ENCODE assay signal across 9 cellular contexts in the genomic region with DNA sequence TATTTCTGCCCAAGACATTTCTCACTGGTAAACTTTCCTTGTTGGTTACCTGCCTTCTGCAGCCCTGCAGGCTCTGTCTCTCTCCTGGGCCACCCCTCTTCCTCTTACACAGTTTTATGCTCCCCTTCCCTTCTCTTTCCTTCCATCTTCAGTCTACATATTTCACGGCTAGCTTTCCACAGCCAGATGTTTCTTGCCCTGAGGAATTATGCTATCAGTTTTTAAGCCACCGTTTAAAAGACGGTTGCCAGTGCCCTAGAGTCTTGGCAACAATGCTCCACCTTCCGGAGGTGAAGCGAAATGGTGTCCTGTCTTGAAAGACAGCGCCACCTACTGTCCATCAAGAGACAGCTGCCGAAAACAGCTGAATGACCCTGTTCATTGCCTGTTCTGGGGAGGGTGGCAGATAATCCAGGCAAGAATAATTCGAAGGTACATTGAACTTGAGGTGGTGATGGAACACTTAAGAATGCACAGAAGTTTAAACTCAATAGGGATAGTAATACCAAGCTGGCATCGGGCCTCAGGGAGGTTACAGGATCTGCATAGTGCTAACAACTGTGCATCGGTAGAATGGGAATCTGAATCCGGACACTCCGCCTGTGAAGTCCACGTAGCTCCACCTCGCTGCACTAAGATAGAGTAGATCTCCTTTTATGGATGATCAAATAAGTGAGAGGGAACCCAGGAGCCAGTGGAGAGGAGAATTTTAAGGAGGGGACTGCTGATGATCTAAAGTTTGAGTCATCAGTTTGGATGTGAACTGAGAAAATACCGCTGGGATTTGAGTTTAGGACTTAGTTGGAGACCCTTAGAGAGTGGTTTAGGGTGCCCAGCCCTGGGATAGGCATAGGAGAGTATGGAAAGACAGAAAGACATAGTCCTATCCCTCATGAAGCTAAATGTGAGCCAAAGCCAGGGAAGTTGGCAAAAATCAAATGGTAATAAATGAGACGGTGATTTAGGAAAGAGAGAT. TPM values are rescaled to one million over a fixed set of nuclear protein-coding genes. Genes with fewer than 3 reads are reported as not detected.
DNase-seq lines count a peak whose midpoint lies in the region; ATAC-seq, FAIRE-seq and TF ChIP-seq lines count a peak whose summit lies in the region.
"Had no signal": no experiment of that assay in that cellular context is flagged by ENCODE, and none has a peak within 500 bp of the region (broad histone marks: within the 10 kb centered on the region; RNA-seq: fewer than 3 reads in every experiment).

No MANE protein-coding gene starts in this region.

- TF ChIP-seq RAD21 in H1 (IDR thresholded peaks at IDR 0.05 in 1 of 2, conservative IDR thresholded peaks at IDR 0.05 in 1 of 2; ENCODE audit: low read depth in 2 of 2, low read length in 2 of 2), result peak; percentile 79 to 84

- TF ChIP-seq POLR2A in H1 (IDR thresholded peaks at IDR 0.05; ENCODE audit: control extremely low read depth in 1 of 2, low read depth in 2 of 2, low read length in 2 of 2), result no peak

- H3K56ac ChIP-seq in H1 (replicated peaks; ENCODE audit: insufficient read length, low read depth, low read length) (no peak overlapping the region), mesendoderm (ENCODE audit: low read length) (no peak overlapping the region)

- no peak overlapping the region for H3K4ac ChIP-seq in H1 (replicated peaks; ENCODE audit: insufficient read length, low read depth, low read length)
- no peak overlapping the region for H3K4ac ChIP-seq in mesendoderm (ENCODE audit: low read depth, low read length)

- no peak overlapping the region for H3K9ac ChIP-seq in H1 (replicated peaks in 1 of 4; ENCODE audit: extremely low read depth in 1 of 4, low read depth in 3 of 4, low read length in 3 of 4)
- no peak overlapping the region for H3K9ac ChIP-seq in mesendoderm (ENCODE audit: low read length)

- H2BK5ac ChIP-seq in H1 (ENCODE audit: low read depth, low read length), result no peak overlapping the region
- no peak overlapping the region for H2BK5ac ChIP-seq in mesendoderm (ENCODE audit: low read length)

- peak; percentile 99 for TF ChIP-seq CTCF in GM10266 (IDR thresholded peaks at IDR 0.05; ENCODE audit: control insufficient read depth, insufficient read depth, low read depth, missing control alignments)
- TF ChIP-seq CTCF in H1 (IDR thresholded peaks at IDR 0.05; ENCODE audit: control extremely low read depth in 1 of 3, insufficient read depth in 1 of 3, low read depth in 1 of 3, low read length in 3 of 3), result peak; percentile 98 to 100 (median 100)

- no peak overlapping the region for H2BK12ac ChIP-seq in H1 (ENCODE audit: low read depth, low read length)

- TF ChIP-seq EP300 in H1 (IDR thresholded peaks at IDR 0.05; ENCODE audit: borderline replicate concordance in 1 of 2, low read depth in 2 of 2, low read length in 2 of 2), result no peak

- no peaks in the 10 kb centered on the region for H3K9me3 ChIP-seq in H1 (ENCODE audit: insufficient read depth in 2 of 2, low read depth in 1 of 2, low read length in 1 of 2)

- no peak for ATAC-seq in HG03378 (IDR thresholded peaks at IDR 0.05; ENCODE audit: unreplicated experiment)

- H3K36me3 ChIP-seq in H1 (ENCODE audit: control insufficient read depth in 2 of 4, insufficient read depth in 4 of 4, low read length in 3 of 4), result no peaks in the 10 kb centered on the region
- H3K36me3 ChIP-seq in mesendoderm (ENCODE audit: control insufficient read depth, insufficient read depth, low read length), result no peaks in the 10 kb centered on the region

- no peaks in the 10 kb centered on the region for H3K79me1 ChIP-seq in H1 (ENCODE audit: low read depth, low read length)
- H3K79me1 ChIP-seq in mesendoderm (ENCODE audit: low read length), result no peaks in the 10 kb centered on the region

- 44% methylated on average over 16 of the region's 16 CpGs; no CpG with 5 or more reads in 1 of the 2 experiments for WGBS in H1 (ENCODE audit: extremely low coverage in 1 of 2, insufficient coverage in 1 of 2, insufficient read length in 1 of 2, insufficient replicate concordance in 2 of 2, low coverage in 1 of 2, low lambda C conversion rate in 2 of 2, missing lambda C conversion rate in 1 of 2), 2 experiments
- no CpG with 5 or more reads among the region's 16 CpGs for WGBS in mesendoderm (ENCODE audit: extremely low coverage, insufficient coverage, low lambda C conversion rate)

- H2BK15ac ChIP-seq in H1 (ENCODE audit: low read length) (no peak overlapping the region), mesendoderm (replicated peaks; ENCODE audit: low read depth) (no peak overlapping the region)

- H3K27ac ChIP-seq in H1 (ENCODE audit: low read depth, low read length), result no peak overlapping the region
- no peak overlapping the region for H3K27ac ChIP-seq in mesendoderm (ENCODE audit: low read depth, low read length)

- H2AK5ac ChIP-seq in H1 (ENCODE audit: low read depth, low read length) (no peak overlapping the region), mesendoderm (ENCODE audit: low read length) (no peak overlapping the region)

- H3K23ac ChIP-seq in H1 (ENCODE audit: insufficient read length) (no peak overlapping the region), mesendoderm (ENCODE audit: low read length) (no peak overlapping the region)

- H3K4me1 ChIP-seq in H1 (replicated peaks in 1 of 4; ENCODE audit: control insufficient read depth in 3 of 4, insufficient read depth in 4 of 4, low read length in 3 of 4) (no peaks in the 10 kb centered on the region; a peak in 4 of 7 replicates), mesendoderm (ENCODE audit: control insufficient read depth, low read depth, low read length) (no peaks in the 10 kb centered on the region)

- H3K18ac ChIP-seq in H1 (ENCODE audit: extremely low read depth, low read length) (no peak overlapping the region), mesendoderm (ENCODE audit: low read length) (no peak overlapping the region)

- POLR2A ChIA-PET in H1 (lab: Charles Lee; ENCODE audit: partially characterized antibody), result interaction anchor here (1.2 to 1.4 kb wide), 2 partner anchors 15 to 27 kb away, joined by 3 to 6 read pairs; no protein-coding TSS in a partner anchor

- no peaks in the 10 kb centered on the region for H4K20me1 ChIP-seq in H1 (replicated peaks in 1 of 2; ENCODE audit: control insufficient read depth in 1 of 2, insufficient read depth in 2 of 2, low read length in 2 of 2)

- CTCF ChIA-PET in H1 (lab: Charles Lee; ENCODE audit: partially characterized antibody), result interaction anchor here (0.5 to 10.2 kb wide), 38 partner anchors 8 to 434 kb away, joined by 3 to 166 read pairs (median 5); a partner anchor contains a TSS

- H3K27me3 ChIP-seq in H1 (replicated peaks in 1 of 4; ENCODE audit: control insufficient read depth in 3 of 4, extremely low read depth in 1 of 4, insufficient read depth in 3 of 4, low read length in 3 of 4) (peaks cover 16 to 51% (median 41%) of the 10 kb centered on the region in 4 experiments), mesendoderm (ENCODE audit: insufficient read depth, low read length, poor library complexity) (peaks cover 28% of the 10 kb centered on the region)

- peak overlapping the region; percentile 84 for H2AFZ ChIP-seq in H1 (ENCODE audit: low read length)

- DNase-seq in GM10266 (ENCODE audit: extremely low spot score) (peak; percentile 88), HK-2 (ENCODE audit: unreplicated experiment) (peak; percentile 52), NOMO-1 treated with dmso at 0.1 percent for 144 hours (lab: John Stamatoyannopoulos, UW; ENCODE audit: unreplicated experiment) (peak; percentile 26), H1 (ENCODE audit: low read depth in 1 of 2, low spot score in 2 of 2) (peak in 1 of 2 experiments; percentile 55), mesendoderm (peak; percentile 89)
- peak; percentile 72 for DNase-seq in activated CD8-positive, alpha-beta memory T cell treated with anti-CD3 and anti-CD28 coated beads for 24 hours
- DNase-seq in stimulated activated CD8-positive, alpha-beta memory T cell treated with anti-CD3 and anti-CD28 coated beads, Interleukin-15, amount 100 ng/mL, for 48 hours (ENCODE audit: low read depth in 2 of 2), result peak; percentile 20 to 29

- peak; percentile 82 for FAIRE-seq in H1 (lab: Jason Lieb, UNC)

- H2BK120ac ChIP-seq in H1 (replicated peaks; ENCODE audit: low read depth, low read length), result no peak overlapping the region
- H2BK120ac ChIP-seq in mesendoderm (ENCODE audit: low read depth, low read length), result no peak overlapping the region

- H3K79me2 ChIP-seq in H1 (ENCODE audit: control insufficient read depth in 1 of 2, insufficient read depth in 2 of 2, low read length in 2 of 2) (no peaks in the 10 kb centered on the region), mesendoderm (ENCODE audit: control insufficient read depth, insufficient read depth, low read length) (no peaks in the 10 kb centered on the region)

- H3K4me2 ChIP-seq in H1 (ENCODE audit: insufficient read depth in 1 of 2, low read depth in 2 of 2, low read length in 2 of 2), result peak overlapping the region in 1 of 2 experiments; percentile 52; a peak in 3 of 4 replicates
- H3K4me2 ChIP-seq in mesendoderm (ENCODE audit: low read length), result no peak overlapping the region

- H3K4me3 ChIP-seq in H1 (ENCODE audit: extremely low read depth in 1 of 4, insufficient read depth in 2 of 4, low read depth in 3 of 4, low read length in 4 of 4) (no peak overlapping the region), mesendoderm (ENCODE audit: low read length) (no peak overlapping the region)

- H4K91ac ChIP-seq in H1 (replicated peaks; ENCODE audit: insufficient read length, low read length), result no peak overlapping the region

- H4K8ac ChIP-seq in H1 (ENCODE audit: extremely low read depth, insufficient read depth, low read length) (no peak overlapping the region), mesendoderm (ENCODE audit: low read depth, low read length) (no peak overlapping the region)

- no peak overlapping the region for H3K14ac ChIP-seq in H1 (ENCODE audit: insufficient read length)

- H3K23me2 ChIP-seq in H1 (ENCODE audit: low read depth, low read length), result peaks cover 8% of the 10 kb centered on the region; the same call in 1 of the 2 replicates

- H2BK20ac ChIP-seq in H1 (ENCODE audit: low read length), result no peak overlapping the region

- no peak overlapping the region for H4K5ac ChIP-seq in H1 (ENCODE audit: insufficient read length, low read depth, low read length)
- H4K5ac ChIP-seq in mesendoderm (ENCODE audit: low read length), result no peak overlapping the region

RNA-seq across cellular contexts. Expression of a gene that starts 4.8 kb away (rescaled TPM):
- total RNA-seq in H1 (2021; fragmentation: NEBNext Ultra II Directional; extraction: Animal tissue kit (Norgen Biotek cat#: 25700)), result not detected in 2 replicates
- not detected in 2 replicates for polyA plus RNA-seq in H1 (2011; rRNA removed)
- polyA plus RNA-seq in H1 (2011; cell fraction: cytosol; rRNA removed), result not detected
- not detected for polyA plus RNA-seq in H1 (2011; cell fraction: nucleus; rRNA removed)
- polyA plus RNA-seq in H1 (2012, experiment 1 of 2), result not detected in 4 replicates
- not detected for polyA plus RNA-seq in H1 (2012, experiment 2 of 2)
- polyA plus RNA-seq in H1 (2013, experiment 1 of 2), result not detected
- not detected for polyA plus RNA-seq in H1 (2013, experiment 2 of 2)
- polyA minus RNA-seq in H1 (2011; rRNA and poly(A)+ RNA removed), result not detected in 2 replicates
- polyA minus RNA-seq in H1 (2011; cell fraction: cytosol; rRNA and poly(A)+ RNA removed), result not detected
- polyA minus RNA-seq in H1 (2011; cell fraction: nucleus; rRNA and poly(A)+ RNA removed), result not detected
- not detected for polyA plus RNA-seq in mesendoderm (2013, experiment 1 of 2)
- polyA plus RNA-seq in mesendoderm (2013, experiment 2 of 2), result not detected
- total RNA-seq: subcutaneous adipose tissue had no signal

RNA-seq across cellular contexts. Expression of a gene that starts 18.3 kb away (rescaled TPM):
- total RNA-seq in H1 (2021; fragmentation: NEBNext Ultra II Directional; extraction: Animal tissue kit (Norgen Biotek cat#: 25700)), result not detected in 2 replicates
- polyA plus RNA-seq in H1 (2011; rRNA removed), result 0.08 TPM in 1 of 2 replicates, not detected in the other
- 0.06 TPM for polyA plus RNA-seq in H1 (2011; cell fraction: cytosol; rRNA removed)
- not detected for polyA plus RNA-seq in H1 (2011; cell fraction: nucleus; rRNA removed)
- polyA plus RNA-seq in H1 (2012, experiment 1 of 2), result 0.19 to 0.31 TPM in 2 of 4 replicates, not detected in the others
- not detected for polyA plus RNA-seq in H1 (2012, experiment 2 of 2)
- not detected for polyA plus RNA-seq in H1 (2013, experiment 1 of 2)
- polyA plus RNA-seq in H1 (2013, experiment 2 of 2), result 0.06 TPM
- not detected in 2 replicates for polyA minus RNA-seq in H1 (2011; rRNA and poly(A)+ RNA removed)
- not detected for polyA minus RNA-seq in H1 (2011; cell fraction: cytosol; rRNA and poly(A)+ RNA removed)
- not detected for polyA minus RNA-seq in H1 (2011; cell fraction: nucleus; rRNA and poly(A)+ RNA removed)
- not detected for polyA plus RNA-seq in mesendoderm (2013, experiment 1 of 2)
- not detected for polyA plus RNA-seq in mesendoderm (2013, experiment 2 of 2)
- total RNA-seq: subcutaneous adipose tissue had no signal

RNA-seq across cellular contexts. Expression of a gene that starts 29.8 kb away (rescaled TPM):
- total RNA-seq in H1 (2021; fragmentation: NEBNext Ultra II Directional; extraction: Animal tissue kit (Norgen Biotek cat#: 25700)), result not detected in 2 replicates
- 0.06 and 0.08 TPM in 2 replicates for polyA plus RNA-seq in H1 (2011; rRNA removed)
- polyA plus RNA-seq in H1 (2011; cell fraction: cytosol; rRNA removed), result 0.12 TPM
- 0.07 TPM for polyA plus RNA-seq in H1 (2011; cell fraction: nucleus; rRNA removed)
- 0.05 to 0.09 TPM (median 0.06 TPM) in 3 of 4 replicates, not detected in the other for polyA plus RNA-seq in H1 (2012, experiment 1 of 2)
- not detected for polyA plus RNA-seq in H1 (2012, experiment 2 of 2)
- not detected for polyA plus RNA-seq in H1 (2013, experiment 1 of 2)
- polyA plus RNA-seq in H1 (2013, experiment 2 of 2), result 0.04 TPM
- 0.12 TPM in 1 of 2 replicates, not detected in the other for polyA minus RNA-seq in H1 (2011; rRNA and poly(A)+ RNA removed)
- polyA minus RNA-seq in H1 (2011; cell fraction: cytosol; rRNA and poly(A)+ RNA removed), result not detected
- not detected for polyA minus RNA-seq in H1 (2011; cell fraction: nucleus; rRNA and poly(A)+ RNA removed)
- 0.01 TPM for polyA plus RNA-seq in mesendoderm (2013, experiment 1 of 2)
- polyA plus RNA-seq in mesendoderm (2013, experiment 2 of 2), result 0.01 TPM
- total RNA-seq: subcutaneous adipose tissue had no signal

RNA-seq across cellular contexts. Expression of a gene that starts 32.2 kb away (rescaled TPM):
- total RNA-seq in H1 (2021; fragmentation: NEBNext Ultra II Directional; extraction: Animal tissue kit (Norgen Biotek cat#: 25700)), result 0.48 and 0.54 TPM in 2 replicates
- polyA plus RNA-seq in H1 (2011; rRNA removed), result 0.18 and 0.19 TPM in 2 replicates
- 0.30 TPM for polyA plus RNA-seq in H1 (2011; cell fraction: cytosol; rRNA removed)
- 0.31 TPM for polyA plus RNA-seq in H1 (2011; cell fraction: nucleus; rRNA removed)
- polyA plus RNA-seq in H1 (2012, experiment 1 of 2), result 0.09 to 0.20 TPM (median 0.13 TPM) in 3 of 4 replicates, not detected in the other
- 0.12 TPM for polyA plus RNA-seq in H1 (2012, experiment 2 of 2)
- polyA plus RNA-seq in H1 (2013, experiment 1 of 2), result 0.16 TPM
- 0.20 TPM for polyA plus RNA-seq in H1 (2013, experiment 2 of 2)
- polyA minus RNA-seq in H1 (2011; rRNA and poly(A)+ RNA removed), result 0.07 and 0.22 TPM in 2 replicates
- not detected for polyA minus RNA-seq in H1 (2011; cell fraction: cytosol; rRNA and poly(A)+ RNA removed)
- 0.70 TPM for polyA minus RNA-seq in H1 (2011; cell fraction: nucleus; rRNA and poly(A)+ RNA removed)
- 0.03 TPM for polyA plus RNA-seq in mesendoderm (2013, experiment 1 of 2)
- polyA plus RNA-seq in mesendoderm (2013, experiment 2 of 2), result 0.04 TPM
- total RNA-seq: subcutaneous adipose tissue had no signal

RNA-seq across cellular contexts. Expression of a gene that starts 55.6 kb away (rescaled TPM):
- 1.4 and 1.7 TPM in 2 replicates for total RNA-seq in H1 (2021; fragmentation: NEBNext Ultra II Directional; extraction: Animal tissue kit (Norgen Biotek cat#: 25700))
- 2.3 TPM in 2 replicates for polyA plus RNA-seq in H1 (2011; rRNA removed)
- polyA plus RNA-seq in H1 (2011; cell fraction: cytosol; rRNA removed), result 1.6 TPM
- 1.5 TPM for polyA plus RNA-seq in H1 (2011; cell fraction: nucleus; rRNA removed)
- 1.2 to 1.6 TPM (median 1.5 TPM) in 4 replicates for polyA plus RNA-seq in H1 (2012, experiment 1 of 2)
- polyA plus RNA-seq in H1 (2012, experiment 2 of 2), result 1.4 TPM
- polyA plus RNA-seq in H1 (2013, experiment 1 of 2), result 0.83 TPM
- polyA plus RNA-seq in H1 (2013, experiment 2 of 2), result 1.2 TPM
- polyA minus RNA-seq in H1 (2011; rRNA and poly(A)+ RNA removed), result 0.39 and 0.54 TPM in 2 replicates
- polyA minus RNA-seq in H1 (2011; cell fraction: cytosol; rRNA and poly(A)+ RNA removed), result 0.51 TPM
- 0.40 TPM for polyA minus RNA-seq in H1 (2011; cell fraction: nucleus; rRNA and poly(A)+ RNA removed)
- polyA plus RNA-seq in mesendoderm (2013, experiment 1 of 2), result 0.13 TPM
- 0.13 TPM for polyA plus RNA-seq in mesendoderm (2013, experiment 2 of 2)
- total RNA-seq: subcutaneous adipose tissue had no signal
